13 cellular contexts compared by ENCODE assay signal in the genomic region with DNA sequence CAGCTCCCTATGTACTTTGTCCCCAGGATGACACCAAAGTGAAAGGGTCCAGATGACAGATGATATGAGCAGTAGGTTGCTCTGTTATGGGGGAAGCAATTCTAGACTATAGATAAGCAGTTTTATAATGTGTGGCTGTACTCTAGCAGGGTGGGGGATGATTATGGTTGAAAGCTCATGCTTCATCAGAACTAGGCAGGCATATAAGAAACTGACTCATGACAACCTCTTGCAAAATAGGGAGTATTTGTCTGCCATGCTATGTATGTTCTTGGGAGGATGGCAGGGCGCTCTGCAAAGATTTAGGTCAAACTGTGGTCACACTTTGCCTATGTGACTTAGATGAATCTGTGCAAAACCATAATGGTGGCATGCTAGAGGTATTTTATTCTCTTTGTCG.
"Had no signal": no experiment of that assay in that cellular context is flagged by ENCODE, and none has a peak within 500 bp of the region (broad histone marks: within the 10 kb centered on the region; RNA-seq: fewer than 3 reads in every experiment).

No MANE protein-coding gene starts in this region.

- H3K27me3 ChIP-seq: colonic mucosa, gastrocnemius medialis, ovary, uterus had no signal

- H3K4me3 ChIP-seq: colonic mucosa, gastrocnemius medialis, left ventricle myocardium inferior, ovary, uterus had no signal

- H3K27ac ChIP-seq: colonic mucosa, gastrocnemius medialis, left ventricle myocardium inferior, ovary, uterus had no signal

- DNase-seq: activated CD4-positive, alpha-beta T cell treated with anti-CD3 and anti-CD28 coated beads, Interleukin-2, amount 50 U/mL, for 4 hours; activated T-cell treated with anti-CD3 and anti-CD28 coated beads, Interleukin-2, amount 50 U/mL, for 1 hour; caudate nucleus; colonic mucosa; gastrocnemius medialis; left ventricle myocardium inferior; ovary; stimulated activated CD4-positive, alpha-beta T cell treated with anti-CD3 and anti-CD28 coated beads, Interleukin-4, amount 100 ng/mL, for 1 hour; stimulated activated CD8-positive, alpha-beta memory T cell treated with anti-CD3 and anti-CD28 coated beads, Interleukin-4, amount 100 ng/mL, for 48 hours; stimulated activated naive CD8-positive, alpha-beta T cell treated with anti-CD3 and anti-CD28 coated beads, Interleukin-15, amount 100 ng/mL, for 72 hours; uterus had no signal

- H3K27ac Mint-ChIP-seq: T-helper 1 cell treated with Interleukin-12 subunit alpha and Interleukin-12 subunit beta and Interleukin-4 antibody, amounts not matched to agents 30 μg/mL and 1 μg/mL, for 36 hours had no signal

- H3K4me1 Mint-ChIP-seq: stimulated activated naive CD8-positive, alpha-beta T cell treated with anti-CD3 and anti-CD28 coated beads, Interleukin-15, amount 100 ng/mL, for 72 hours had no signal

- ATAC-seq: gastrocnemius medialis; stimulated activated naive CD8-positive, alpha-beta T cell treated with anti-CD3 and anti-CD28 coated beads, Interleukin-15, amount 100 ng/mL, for 72 hours had no signal

- H3K4me1 ChIP-seq: colonic mucosa, gastrocnemius medialis, left ventricle myocardium inferior, uterus had no signal

- H3K9me3 Mint-ChIP-seq: stimulated activated naive CD8-positive, alpha-beta T cell treated with anti-CD3 and anti-CD28 coated beads, Interleukin-15, amount 100 ng/mL, for 72 hours; T-helper 1 cell treated with Interleukin-12 subunit alpha and Interleukin-12 subunit beta and Interleukin-4 antibody, amounts not matched to agents 30 μg/mL and 1 μg/mL, for 36 hours had no signal

- H3K4me3 Mint-ChIP-seq: neural crest cell; stimulated activated naive CD8-positive, alpha-beta T cell treated with anti-CD3 and anti-CD28 coated beads, Interleukin-15, amount 100 ng/mL, for 72 hours; T-helper 1 cell treated with Interleukin-12 subunit alpha and Interleukin-12 subunit beta and Interleukin-4 antibody, amounts not matched to agents 30 μg/mL and 1 μg/mL, for 36 hours had no signal

- H3K9me3 ChIP-seq: colonic mucosa, gastrocnemius medialis, left ventricle myocardium inferior, ovary, uterus had no signal

- H3K36me3 ChIP-seq: colonic mucosa, gastrocnemius medialis, left ventricle myocardium inferior, ovary, uterus had no signal
